ENCODE assay signal across 1 cellular context in genomic region chr12:400828-401227, GRCh38.
TF ChIP-seq lines count a peak whose summit lies in the region.

No MANE protein-coding gene starts in this region.

TF ChIP-seq in HEK293, 187 proteins besides CTCF, POLR2A, EP300 and RAD21 (continued from another document):
- TF ChIP-seq, protein P1, sequence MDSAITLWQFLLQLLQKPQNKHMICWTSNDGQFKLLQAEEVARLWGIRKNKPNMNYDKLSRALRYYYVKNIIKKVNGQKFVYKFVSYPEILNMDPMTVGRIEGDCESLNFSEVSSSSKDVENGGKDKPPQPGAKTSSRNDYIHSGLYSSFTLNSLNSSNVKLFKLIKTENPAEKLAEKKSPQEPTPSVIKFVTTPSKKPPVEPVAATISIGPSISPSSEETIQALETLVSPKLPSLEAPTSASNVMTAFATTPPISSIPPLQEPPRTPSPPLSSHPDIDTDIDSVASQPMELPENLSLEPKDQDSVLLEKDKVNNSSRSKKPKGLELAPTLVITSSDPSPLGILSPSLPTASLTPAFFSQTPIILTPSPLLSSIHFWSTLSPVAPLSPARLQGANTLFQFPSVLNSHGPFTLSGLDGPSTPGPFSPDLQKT (IDR thresholded peaks at IDR 0.05; ENCODE audit: borderline replicate concordance, low read depth, low read length) = no peak
- no peak for TF ChIP-seq SCRT2 (tag by site-specific recombination; IDR thresholded peaks at IDR 0.05)
TF ChIP-seq in HEK293: peak in this region for 2.
